In the genomic region with DNA sequence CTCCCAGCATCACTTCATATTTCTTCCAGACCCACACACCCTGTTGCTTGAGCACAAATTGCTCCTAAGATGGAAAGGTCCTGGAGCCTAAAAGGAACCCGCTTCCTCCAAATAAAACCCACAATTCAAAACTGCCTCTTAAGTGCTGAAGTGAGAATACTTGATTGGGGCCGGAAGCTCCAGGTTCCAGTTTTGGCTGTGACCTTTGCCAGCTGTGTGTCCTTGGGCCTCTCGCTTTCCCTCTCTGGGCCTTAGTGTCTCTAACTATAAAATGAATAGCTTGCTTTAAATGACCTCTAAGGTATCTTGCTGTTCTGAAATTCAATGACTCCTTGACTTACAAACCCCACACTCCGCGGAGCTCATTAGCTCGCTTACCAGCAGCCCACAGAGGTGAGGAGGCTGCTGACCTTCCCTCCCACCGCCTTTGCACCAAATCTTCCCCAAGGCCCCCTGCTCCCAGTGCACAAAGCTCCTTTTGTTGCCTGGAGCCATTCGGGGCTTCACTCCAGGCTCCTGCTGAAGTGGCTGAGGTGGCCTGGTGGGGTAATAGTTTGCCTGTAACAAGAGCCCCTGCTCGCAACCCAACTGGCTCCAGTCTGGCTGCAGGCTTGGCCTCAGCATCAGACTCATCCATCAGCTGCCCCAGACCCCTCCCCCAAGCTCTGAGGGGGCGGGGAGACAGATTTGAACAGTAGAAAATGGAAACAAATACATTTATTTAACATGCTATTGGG, we compare ENCODE assay signal across 29 cellular contexts. TPM values are rescaled to one million over a fixed set of nuclear protein-coding genes. Genes with fewer than 3 reads are reported as not detected.
A peak's percentile ranks its signal among the peaks of the same experiment; 100 is the strongest.
DNase-seq lines count a peak whose midpoint lies in the region; ATAC-seq, FAIRE-seq and TF ChIP-seq lines count a peak whose summit lies in the region.
"Had no signal": no experiment of that assay in that cellular context is flagged by ENCODE, and none has a peak within 500 bp of the region (broad histone marks: within the 10 kb centered on the region; RNA-seq: fewer than 3 reads in every experiment).

No MANE protein-coding gene starts in this region.

- CTCF ChIA-PET in SK-N-SH (lab: Yijun Ruan, JAX), result interaction anchor here (0.9 to 1.5 kb wide), 3 partner anchors 11 to 472 kb away, joined by 3 to 4 read pairs (median 4); no protein-coding TSS in a partner anchor
- CTCF ChIA-PET in Caco-2 (lab: Charles Lee), result no interaction called here

- H3K4me3 Mint-ChIP-seq in GM23338 (no peak overlapping the region), nephron progenitor cell (peak overlapping the region; percentile 61), Caco-2 (ENCODE audit: unreplicated experiment) (no peak overlapping the region)
- H3K4me3 Mint-ChIP-seq: activated CD4-positive, alpha-beta T cell treated with anti-CD3 and anti-CD28 coated beads, Interleukin-2, amount 10 ng/mL, durations not matched to agents 7 days and 5 days; activated naive CD4-positive, alpha-beta T cell treated with anti-CD3 and anti-CD28 coated beads, Interleukin-2, amount 10 ng/mL, durations not matched to agents 7 days and 5 days; naive thymus-derived CD8-positive, alpha-beta T cell had no signal

- no peak for TF ChIP-seq POLR2A in GM12892 (IDR thresholded peaks at IDR 0.05; ENCODE audit: low read depth, low read length)

- ATAC-seq in GM23338 (peak; percentile 94), GM21737 (IDR thresholded peaks at IDR 0.05; ENCODE audit: unreplicated experiment) (no peak)
- ATAC-seq: left lung; naive thymus-derived CD8-positive, alpha-beta T cell; right cardiac atrium had no signal

- intact Hi-C loops in Caco-2 (cut with micrococcal nuclease; ENCODE audit: unreplicated experiment), result no loop called here

- H3K27ac Mint-ChIP-seq in GM23338 (no peak overlapping the region), nephron progenitor cell (peak overlapping the region; percentile 98), Caco-2 (ENCODE audit: unreplicated experiment) (no peak overlapping the region)
- H3K27ac Mint-ChIP-seq: activated CD4-positive, alpha-beta T cell treated with anti-CD3 and anti-CD28 coated beads, Interleukin-2, amount 10 ng/mL, durations not matched to agents 7 days and 5 days; activated naive CD4-positive, alpha-beta T cell treated with anti-CD3 and anti-CD28 coated beads, Interleukin-2, amount 10 ng/mL, durations not matched to agents 7 days and 5 days; naive thymus-derived CD8-positive, alpha-beta T cell had no signal

- H3K4me1 Mint-ChIP-seq in GM23338, result peaks cover 23% of the 10 kb centered on the region
- H3K4me1 Mint-ChIP-seq in nephron progenitor cell, result peaks cover 56% of the 10 kb centered on the region
- no peaks in the 10 kb centered on the region for H3K4me1 Mint-ChIP-seq in Caco-2 (ENCODE audit: low read depth, unreplicated experiment)
- H3K4me1 Mint-ChIP-seq: activated CD4-positive, alpha-beta T cell treated with anti-CD3 and anti-CD28 coated beads, Interleukin-2, amount 10 ng/mL, durations not matched to agents 7 days and 5 days; activated naive CD4-positive, alpha-beta T cell treated with anti-CD3 and anti-CD28 coated beads, Interleukin-2, amount 10 ng/mL, durations not matched to agents 7 days and 5 days; naive thymus-derived CD8-positive, alpha-beta T cell had no signal

- no peak for TF ChIP-seq CTCF in GM23338 (conservative IDR thresholded peaks at IDR 0.05; ENCODE audit: low read depth in 2 of 2)
- no peak for TF ChIP-seq CTCF in SK-N-SH (IDR thresholded peaks at IDR 0.05)
- TF ChIP-seq CTCF in fibroblast of mammary gland (conservative IDR thresholded peaks at IDR 0.05; ENCODE audit: control insufficient read depth, insufficient read depth, low read depth, low read length), result no peak
- no peak for TF ChIP-seq CTCF in nephron progenitor cell (IDR thresholded peaks at IDR 0.05)
- no peak for TF ChIP-seq CTCF in Caco-2 (IDR thresholded peaks at IDR 0.05; ENCODE audit: insufficient read depth in 1 of 2, low read depth in 1 of 2, low read length in 1 of 2, severe bottlenecking in 1 of 2, unreplicated experiment in 1 of 2)

- H2AFZ ChIP-seq in GM23338 (no peak overlapping the region), SK-N-SH (ENCODE audit: low read depth) (no peak overlapping the region)
- H2AFZ ChIP-seq: parathyroid adenoma had no signal

- H3K36me3 ChIP-seq in GM23338 (ENCODE audit: insufficient read depth), result no peaks in the 10 kb centered on the region
- H3K36me3 ChIP-seq in SK-N-SH (replicated peaks in 1 of 2; ENCODE audit: control insufficient read depth in 1 of 2, insufficient read depth in 2 of 2, low read length in 1 of 2), result no peaks in the 10 kb centered on the region
- no peaks in the 10 kb centered on the region for H3K36me3 ChIP-seq in Caco-2 (ENCODE audit: control insufficient read depth, insufficient read depth, low read length)
- H3K36me3 ChIP-seq: BLaER1 treated with 17β-estradiol and CSF1 and Interleukin-3, amounts not matched to agents 10 nM and 100 nM; left lung had no signal

- TF ChIP-seq RAD21 in SK-N-SH (IDR thresholded peaks at IDR 0.05; ENCODE audit: low read length), result no peak

- POLR2A ChIA-PET in SK-N-SH (lab: Yijun Ruan, JAX), result no interaction called here
- POLR2A ChIA-PET in Caco-2 (lab: Charles Lee), result no interaction called here

- H4K20me1 ChIP-seq in GM23338 (replicated peaks; ENCODE audit: insufficient read depth), result no peaks in the 10 kb centered on the region
- H4K20me1 ChIP-seq in SK-N-SH (ENCODE audit: insufficient read depth), result no peaks in the 10 kb centered on the region
- H4K20me1 ChIP-seq: BLaER1 treated with 17β-estradiol and CSF1 and Interleukin-3, amounts not matched to agents 10 nM and 100 nM had no signal

- H3K27me3 Mint-ChIP-seq in GM23338 (ENCODE audit: insufficient read depth, low read depth, poor library complexity) (peaks cover 6% of the 10 kb centered on the region), nephron progenitor cell (ENCODE audit: low read depth, poor library complexity) (peaks cover 3% of the 10 kb centered on the region), Caco-2 (ENCODE audit: insufficient read depth, unreplicated experiment) (peaks cover 4% of the 10 kb centered on the region)
- H3K27me3 Mint-ChIP-seq: activated CD4-positive, alpha-beta T cell treated with anti-CD3 and anti-CD28 coated beads, Interleukin-2, amount 10 ng/mL, durations not matched to agents 7 days and 5 days had no signal

- no peak overlapping the region for H3K9ac ChIP-seq in SK-N-SH
- H3K9ac ChIP-seq: BLaER1 treated with 17β-estradiol and CSF1 and Interleukin-3, amounts not matched to agents 10 nM and 100 nM; KMS-11; parathyroid adenoma had no signal

- H3K9me2 ChIP-seq in GM23338 (ENCODE audit: insufficient read depth) (no peaks in the 10 kb centered on the region), SK-N-SH (no peaks in the 10 kb centered on the region)

- no peak for FAIRE-seq in GM12892 (lab: Jason Lieb, UNC)
- FAIRE-seq: endothelial cell of umbilical vein had no signal

- H3K4me3 ChIP-seq in GM23338 (no peak overlapping the region), SK-N-SH (ENCODE audit: low read depth in 2 of 2, low read length in 1 of 2) (no peak overlapping the region), fibroblast of mammary gland (ENCODE audit: control insufficient read depth, low read depth, low read length) (no peak overlapping the region), Caco-2 (ENCODE audit: low read depth, low read length) (no peak overlapping the region)
- H3K4me3 ChIP-seq: BLaER1 treated with 17β-estradiol and CSF1 and Interleukin-3, amounts not matched to agents 10 nM and 100 nM; left lung; testis had no signal

- H3K4me1 ChIP-seq in GM23338 (ENCODE audit: insufficient read depth) (peaks cover 11% of the 10 kb centered on the region), SK-N-SH (ENCODE audit: control insufficient read depth in 1 of 2, insufficient read depth in 2 of 2, low read depth in 1 of 2, low read length in 1 of 2) (peaks cover 5 to 13% of the 10 kb centered on the region in 2 experiments; a peak in 3 of 4 replicates), Caco-2 (no peaks in the 10 kb centered on the region)
- H3K4me1 ChIP-seq: left lung, parathyroid adenoma, testis had no signal

- no peaks in the 10 kb centered on the region for H3F3A ChIP-seq in GM23338 (replicated peaks; ENCODE audit: low read depth)
- peaks cover 9% of the 10 kb centered on the region for H3F3A ChIP-seq in SK-N-SH (replicated peaks; ENCODE audit: insufficient read depth)

- H3K27ac ChIP-seq in GM23338 (ENCODE audit: low read depth) (no peak overlapping the region), SK-N-SH (ENCODE audit: low read depth in 2 of 2, low read length in 1 of 2) (peak overlapping the region; percentile 30 to 45)
- H3K27ac ChIP-seq: KMS-11, left lung, parathyroid adenoma, testis, VCaP had no signal

- H3K36me3 Mint-ChIP-seq in GM23338 (ENCODE audit: low read depth) (no peaks in the 10 kb centered on the region), nephron progenitor cell (ENCODE audit: low read depth) (no peaks in the 10 kb centered on the region), Caco-2 (ENCODE audit: insufficient read depth, unreplicated experiment) (no peaks in the 10 kb centered on the region)
- H3K36me3 Mint-ChIP-seq: activated naive CD4-positive, alpha-beta T cell treated with anti-CD3 and anti-CD28 coated beads, Interleukin-2, amount 10 ng/mL, durations not matched to agents 7 days and 5 days; naive thymus-derived CD8-positive, alpha-beta T cell had no signal

- H3K9me3 ChIP-seq in SK-N-SH (no peaks in the 10 kb centered on the region), Caco-2 (no peaks in the 10 kb centered on the region)
- H3K9me3 ChIP-seq: BLaER1 treated with 17β-estradiol and CSF1 and Interleukin-3, amounts not matched to agents 10 nM and 100 nM; left lung; testis had no signal

- peak; percentile 30 for DNase-seq in GM23338 (ENCODE audit: low spot score)
- DNase-seq in SK-N-SH, result peak; percentile 68
- peak; percentile 30 for DNase-seq in fibroblast of mammary gland (ENCODE audit: low read depth)
- peak; percentile 45 for DNase-seq in nephron progenitor cell
- no peak for DNase-seq in NCI-H345 (lab: John Stamatoyannopoulos, UW)
- no peak for DNase-seq in GM12892 (ENCODE audit: insufficient read length)
- DNase-seq in Caco-2, result no peak
- DNase-seq: ACHN; activated CD4-positive, alpha-beta T cell treated with anti-CD3 and anti-CD28 coated beads, Interleukin-2, amount 10 ng/mL, durations not matched to agents 7 days and 5 days; activated naive CD4-positive, alpha-beta T cell treated with anti-CD3 and anti-CD28 coated beads, Interleukin-2, amount 10 ng/mL, durations not matched to agents 7 days and 5 days; amniotic stem cell; DMS79 treated with DMSO at 0.1 percent for 48 hours; left lung; midbrain; naive thymus-derived CD8-positive, alpha-beta T cell; NCI-H1436; NCI-H526 treated with DMSO at 0.1 percent for 48 hours; right cardiac atrium; stimulated activated CD4-positive, alpha-beta T cell treated with anti-CD3 and anti-CD28 coated beads, Interleukin-12 subunit alpha, Interleukin-12 subunit beta, amount 100 ng/mL, for 4 hours; stimulated activated CD4-positive, alpha-beta T cell treated with anti-CD3 and anti-CD28 coated beads, Interleukin-4, amount 100 ng/mL, for 24 hours; stimulated activated naive CD4-positive, alpha-beta T cell; T-helper 2 cell; testis had no signal

- H3K79me2 ChIP-seq in GM23338 (replicated peaks; ENCODE audit: insufficient read depth), result no peaks in the 10 kb centered on the region
- H3K79me2 ChIP-seq in SK-N-SH (ENCODE audit: insufficient read depth), result no peaks in the 10 kb centered on the region
- H3K79me2 ChIP-seq: parathyroid adenoma had no signal

- WGBS in SK-N-SH (ENCODE audit: low lambda C conversion rate), result 23% methylated on average over 10 of the region's 10 CpGs

- TF ChIP-seq EP300 in SK-N-SH (IDR thresholded peaks at IDR 0.05; ENCODE audit: borderline replicate concordance in 1 of 2, low read depth in 1 of 2, low read length in 1 of 2), result peak in 1 of 2 experiments; percentile 18; a peak in 1 of 4 replicates

- no TSS peak for BruUV-seq in Caco-2 (replicated peaks; lab: Mats Ljungman, UMichigan)

- H3K27me3 ChIP-seq in GM23338 (ENCODE audit: insufficient read depth), result no peaks in the 10 kb centered on the region
- 0 out of 2 replicates have a peak, but pooled peaks cover 4% of the 10 kb centered on the region for H3K27me3 ChIP-seq in SK-N-SH (ENCODE audit: insufficient read depth)
- H3K27me3 ChIP-seq in Caco-2 (replicated peaks; ENCODE audit: control insufficient read depth, insufficient read depth, low read length), result no peaks in the 10 kb centered on the region; the same call in 1 of the 2 replicates
- H3K27me3 ChIP-seq: left lung, testis had no signal

- H3K9me3 Mint-ChIP-seq in GM23338 (no peaks in the 10 kb centered on the region), nephron progenitor cell (peaks cover 45% of the 10 kb centered on the region), Caco-2 (ENCODE audit: unreplicated experiment) (no peaks in the 10 kb centered on the region)
- H3K9me3 Mint-ChIP-seq: activated CD4-positive, alpha-beta T cell treated with anti-CD3 and anti-CD28 coated beads, Interleukin-2, amount 10 ng/mL, durations not matched to agents 7 days and 5 days; activated naive CD4-positive, alpha-beta T cell treated with anti-CD3 and anti-CD28 coated beads, Interleukin-2, amount 10 ng/mL, durations not matched to agents 7 days and 5 days; naive thymus-derived CD8-positive, alpha-beta T cell had no signal

- H3K4me2 ChIP-seq in GM23338 (no peak overlapping the region), SK-N-SH (peak overlapping the region; percentile 32; the same call in 1 of the 2 replicates)
- H3K4me2 ChIP-seq: BLaER1 treated with 17β-estradiol and CSF1 and Interleukin-3, amounts not matched to agents 10 nM and 100 nM; KMS-11 had no signal

RNA-seq across cellular contexts. Expression of a gene that starts 21.8 kb away (rescaled TPM):
- 3.5 and 5.6 TPM in 2 replicates for total RNA-seq in GM23338 (2014; rRNA removed; shearing (Covaris generic))
- polyA plus RNA-seq in GM23338 (2016; fragmentation: Nextera tagmentation; extraction: Ambion mirVana), result 0.74 and 1.0 TPM in 2 replicates
- 2.6 TPM in 2 replicates for polyA plus RNA-seq in SK-N-SH (2012; rRNA removed)
- polyA plus RNA-seq in SK-N-SH (2012; cell fraction: cytosol; rRNA removed), result 1.0 and 1.9 TPM in 2 replicates
- polyA plus RNA-seq in SK-N-SH (2012; cell fraction: nucleus; rRNA removed), result 5.5 and 5.6 TPM in 2 replicates
- polyA plus RNA-seq in GM12892 (2012; ENCODE audit: missing spikeins), result 0.06 TPM
- not detected in 2 replicates for total RNA-seq in Caco-2 (2022)
- polyA plus RNA-seq: naive thymus-derived CD8-positive, alpha-beta T cell had no signal

Comparison
In these comparisons a context has a peak if more than half of its experiments do, and no peak if none do; other contexts are left out.
1. DNase-seq: peak in GM23338 (single experiment), SK-N-SH (single experiment), fibroblast of mammary gland (single experiment) and nephron progenitor cell (single experiment); none in NCI-H345 (single experiment), GM12892 (single experiment) and Caco-2 (0 of 2).